12 cellular contexts compared by ENCODE assay signal in the genomic region with DNA sequence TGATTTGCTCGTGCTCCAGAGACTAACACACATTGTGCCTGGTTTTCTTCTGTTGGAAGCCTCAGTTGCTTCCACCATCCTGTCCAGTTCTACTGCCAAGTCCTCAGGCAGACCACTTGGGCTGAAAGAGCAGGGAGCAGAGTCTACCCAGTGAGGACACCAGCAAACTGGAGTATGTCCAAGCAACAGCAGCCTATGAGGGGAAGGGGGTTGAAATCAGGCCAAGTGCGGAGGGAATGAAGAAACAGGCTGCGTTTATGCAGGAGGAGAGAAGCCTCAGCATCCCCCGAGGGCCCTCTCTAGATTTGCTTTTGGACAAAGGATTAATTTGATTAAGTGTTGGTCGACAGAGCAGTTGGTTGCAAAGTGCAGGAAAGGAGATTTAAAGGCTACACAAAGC. TPM values are rescaled to one million over a fixed set of nuclear protein-coding genes. Genes with fewer than 3 reads are reported as not detected.
A peak's percentile ranks its signal among the peaks of the same experiment; 100 is the strongest.
DNase-seq lines count a peak whose midpoint lies in the region; ATAC-seq lines count a peak whose summit lies in the region.
"Had no signal": no experiment of that assay in that cellular context is flagged by ENCODE, and none has a peak within 500 bp of the region (broad histone marks: within the 10 kb centered on the region; RNA-seq: fewer than 3 reads in every experiment).

No MANE protein-coding gene starts in this region.

- H3K9me3 Mint-ChIP-seq in CD4-positive, CD25-positive, alpha-beta regulatory T cell, result no peaks in the 10 kb centered on the region
- H3K9me3 Mint-ChIP-seq in activated T-helper 2 cell treated with anti-CD3 and anti-CD28 coated beads, Interferon-gamma antibody, Interleukin-2, Interleukin-4, amounts not matched to agents 10 μg/mL and 5 μg/mL and 100 μg/mL, durations not matched to agents 14 hours and 24 hours and 36 hours, result no peaks in the 10 kb centered on the region
- H3K9me3 Mint-ChIP-seq in memory B cell, result no peaks in the 10 kb centered on the region
- H3K9me3 Mint-ChIP-seq: nephron had no signal

- H3K27ac Mint-ChIP-seq in CD4-positive, CD25-positive, alpha-beta regulatory T cell, result peak overlapping the region; percentile 88 to 99 (median 91)
- peak overlapping the region; percentile 95 for H3K27ac Mint-ChIP-seq in activated T-helper 2 cell treated with anti-CD3 and anti-CD28 coated beads, Interferon-gamma antibody, Interleukin-2, Interleukin-4, amounts not matched to agents 10 μg/mL and 5 μg/mL and 100 μg/mL, durations not matched to agents 14 hours and 24 hours and 36 hours
- peak overlapping the region; percentile 95 for H3K27ac Mint-ChIP-seq in memory B cell
- H3K27ac Mint-ChIP-seq: nephron had no signal

- H3K27me3 Mint-ChIP-seq in CD4-positive, CD25-positive, alpha-beta regulatory T cell, result no peaks in the 10 kb centered on the region
- H3K27me3 Mint-ChIP-seq in activated T-helper 2 cell treated with anti-CD3 and anti-CD28 coated beads, Interferon-gamma antibody, Interleukin-2, Interleukin-4, amounts not matched to agents 10 μg/mL and 5 μg/mL and 100 μg/mL, durations not matched to agents 14 hours and 24 hours and 36 hours (ENCODE audit: low read depth), result no peaks in the 10 kb centered on the region
- H3K27me3 Mint-ChIP-seq in memory B cell, result no peaks in the 10 kb centered on the region

- DNase-seq in CD4-positive, CD25-positive, alpha-beta regulatory T cell, result no peak
- DNase-seq in GM23248 (no peak), memory B cell (ENCODE audit: low spot score in 2 of 2) (no peak), UCSD-AML1 (lab: John Stamatoyannopoulos, UW; ENCODE audit: unreplicated experiment) (no peak)
- DNase-seq in activated T-helper 2 cell treated with anti-CD3 and anti-CD28 coated beads, Interferon-gamma antibody, Interleukin-2, Interleukin-4, amounts not matched to agents 10 μg/mL and 5 μg/mL and 100 μg/mL, durations not matched to agents 14 hours and 24 hours and 36 hours (ENCODE audit: low spot score), result no peak
- DNase-seq: kidney had no signal

- H3K9me2 ChIP-seq in GM23248 (ENCODE audit: insufficient read depth), result no peaks in the 10 kb centered on the region

- H3K36me3 ChIP-seq in CD4-positive, CD25-positive, alpha-beta regulatory T cell (ENCODE audit: control insufficient read depth, insufficient read depth, low read length), result peaks cover 26% of the 10 kb centered on the region
- H3K36me3 ChIP-seq in GM23248 (ENCODE audit: low read depth), result no peaks in the 10 kb centered on the region
- H3K36me3 ChIP-seq: tibial nerve had no signal

- H3K4me2 ChIP-seq in GM23248 (ENCODE audit: unreplicated experiment), result peak overlapping the region; percentile 18

- H3K4me3 Mint-ChIP-seq in CD4-positive, CD25-positive, alpha-beta regulatory T cell, result peak overlapping the region; percentile 48 to 77 (median 65)
- H3K4me3 Mint-ChIP-seq in activated T-helper 2 cell treated with anti-CD3 and anti-CD28 coated beads, Interferon-gamma antibody, Interleukin-2, Interleukin-4, amounts not matched to agents 10 μg/mL and 5 μg/mL and 100 μg/mL, durations not matched to agents 14 hours and 24 hours and 36 hours (ENCODE audit: low read depth), result peak overlapping the region; percentile 67
- peak overlapping the region; percentile 49 for H3K4me3 Mint-ChIP-seq in memory B cell
- H3K4me3 Mint-ChIP-seq: nephron had no signal

- in situ Hi-C loops in GM23248 (cut with MboI), result no loop called here

- H3K9ac ChIP-seq in GM23248, result no peak overlapping the region

- H3K27ac ChIP-seq in CD4-positive, CD25-positive, alpha-beta regulatory T cell (ENCODE audit: insufficient read depth, low read length, poor library complexity, severe bottlenecking), result peak overlapping the region; percentile 72
- peak overlapping the region; percentile 81 for H3K27ac ChIP-seq in GM23248
- H3K27ac ChIP-seq: tibial nerve, VCaP had no signal

- peaks cover 99% of the 10 kb centered on the region for H3K4me1 ChIP-seq in CD4-positive, CD25-positive, alpha-beta regulatory T cell (ENCODE audit: control insufficient read depth, insufficient read depth, low read length, poor library complexity, severe bottlenecking)
- H3K4me1 ChIP-seq in GM23248 (ENCODE audit: insufficient read depth), result peaks cover 44% of the 10 kb centered on the region

- no peaks in the 10 kb centered on the region for H4K20me1 ChIP-seq in GM23248 (ENCODE audit: insufficient read depth)

- intact Hi-C loops in activated T-helper 2 cell treated with anti-CD3 and anti-CD28 coated beads, Interferon-gamma antibody, Interleukin-2, Interleukin-4, amounts not matched to agents 10 μg/mL and 5 μg/mL and 100 μg/mL, durations not matched to agents 14 hours and 24 hours and 36 hours (cut with micrococcal nuclease), result loop anchor here (1.0 to 10.0 kb wide), 7 partner anchors 20 to 1736 kb away; a partner anchor contains a TSS

- H3K4me3 ChIP-seq in CD4-positive, CD25-positive, alpha-beta regulatory T cell (ENCODE audit: low read depth, low read length), result peak overlapping the region; percentile 53
- H3K4me3 ChIP-seq in GM23248, result no peak overlapping the region
- H3K4me3 ChIP-seq: skin epidermis, tibial nerve had no signal

- H3F3A ChIP-seq in GM23248 (ENCODE audit: insufficient read depth), result peaks cover 37% of the 10 kb centered on the region

- no peaks in the 10 kb centered on the region for H3K9me3 ChIP-seq in CD4-positive, CD25-positive, alpha-beta regulatory T cell (ENCODE audit: control insufficient read depth in 2 of 2, low read length in 2 of 2)
- H3K9me3 ChIP-seq in GM23248 (ENCODE audit: low read depth), result no peaks in the 10 kb centered on the region
- H3K9me3 ChIP-seq: tibial nerve had no signal

- WGBS in GM23248 (ENCODE audit: low coverage in 1 of 2, low lambda C conversion rate in 2 of 2, missing lambda C conversion rate in 2 of 2), 2 experiments, result 70 to 78% methylated on average over 5 of the region's 5 CpGs

- no peaks in the 10 kb centered on the region for H3K27me3 ChIP-seq in CD4-positive, CD25-positive, alpha-beta regulatory T cell (ENCODE audit: control insufficient read depth, insufficient read depth, low read length)
- H3K27me3 ChIP-seq in GM23248 (replicated peaks; ENCODE audit: insufficient read depth), result no peaks in the 10 kb centered on the region
- H3K27me3 ChIP-seq: tibial nerve had no signal

- peak overlapping the region; percentile 51; the same call in 1 of the 2 replicates for H2AFZ ChIP-seq in GM23248

- ATAC-seq in CD4-positive, CD25-positive, alpha-beta regulatory T cell (ENCODE audit: low read depth in 2 of 2), result no peak
- ATAC-seq in memory B cell (ENCODE audit: low read depth) (no peak), HG02571 (IDR thresholded peaks at IDR 0.05; ENCODE audit: unreplicated experiment) (no peak), HG03095 (IDR thresholded peaks at IDR 0.05; ENCODE audit: unreplicated experiment) (no peak)

- H3K4me1 Mint-ChIP-seq in CD4-positive, CD25-positive, alpha-beta regulatory T cell, result peaks cover 24 to 99% (median 87%) of the 10 kb centered on the region in 4 donors
- peaks cover 96% of the 10 kb centered on the region for H3K4me1 Mint-ChIP-seq in activated T-helper 2 cell treated with anti-CD3 and anti-CD28 coated beads, Interferon-gamma antibody, Interleukin-2, Interleukin-4, amounts not matched to agents 10 μg/mL and 5 μg/mL and 100 μg/mL, durations not matched to agents 14 hours and 24 hours and 36 hours (ENCODE audit: low read depth)
- H3K4me1 Mint-ChIP-seq in memory B cell, result peaks cover 82% of the 10 kb centered on the region

- H3K36me3 Mint-ChIP-seq in CD4-positive, CD25-positive, alpha-beta regulatory T cell, result peaks cover 57% of the 10 kb centered on the region
- H3K36me3 Mint-ChIP-seq in activated T-helper 2 cell treated with anti-CD3 and anti-CD28 coated beads, Interferon-gamma antibody, Interleukin-2, Interleukin-4, amounts not matched to agents 10 μg/mL and 5 μg/mL and 100 μg/mL, durations not matched to agents 14 hours and 24 hours and 36 hours (ENCODE audit: low read depth), result peaks cover 85% of the 10 kb centered on the region
- H3K36me3 Mint-ChIP-seq in memory B cell, result peaks cover 29% of the 10 kb centered on the region

- no peaks in the 10 kb centered on the region for H3K79me2 ChIP-seq in GM23248 (ENCODE audit: insufficient read depth)

RNA-seq across cellular contexts. Expression of a gene that starts 14.5 kb away (rescaled TPM):
- 354 TPM for total RNA-seq in CD4-positive, CD25-positive, alpha-beta regulatory T cell
- polyA plus RNA-seq in CD4-positive, CD25-positive, alpha-beta regulatory T cell, result 10 to 100 TPM; 65.9 to 76.0 (median 69.4) TPM
- 10.4 and 12.1 TPM in 2 replicates for total RNA-seq in GM23248 (2014; rRNA removed; shearing (Covaris generic))
- 5.4 and 6.5 TPM in 2 replicates for polyA plus RNA-seq in GM23248 (2016; fragmentation: Nextera tagmentation; extraction: Ambion mirVana)
- 217 and 246 TPM in 2 replicates for total RNA-seq in activated T-helper 2 cell treated with anti-CD3 and anti-CD28 coated beads, Interferon-gamma antibody, Interleukin-2, Interleukin-4, amounts not matched to agents 10 μg/mL and 5 μg/mL and 100 μg/mL, durations not matched to agents 14 hours and 24 hours and 36 hours

Comparison
In these comparisons a context has a peak if more than half of its experiments do, and no peak if none do; other contexts are left out.
1. RNA of a gene that starts 14.5 kb away (total RNA-seq): 354 TPM in CD4-positive, CD25-positive, alpha-beta regulatory T cell (single experiment) and 217 to 246 TPM in activated T-helper 2 cell treated with anti-CD3 and anti-CD28 coated beads, Interferon-gamma antibody, Interleukin-2, Interleukin-4, amounts not matched to agents 10 μg/mL and 5 μg/mL and 100 μg/mL, durations not matched to agents 14 hours and 24 hours and 36 hours; 10.4 to 12.1 TPM in GM23248; every median in the first group is over 10 times any median in the second.
2. Peak in every context shown above with its lines, with median percentiles within 50 percentile points of each other: H3K27ac Mint-ChIP-seq and H3K4me3 Mint-ChIP-seq.